9 cellular contexts compared by ENCODE assay signal in genomic region chr5:17282283-17283120, GRCh38.
DNase-seq lines count a peak whose midpoint lies in the region; ATAC-seq and TF ChIP-seq lines count a peak whose summit lies in the region.
"Had no signal": no experiment of that assay in that cellular context is flagged by ENCODE, and none has a peak within 500 bp of the region (broad histone marks: within the 10 kb centered on the region; RNA-seq: fewer than 3 reads in every experiment).

No MANE protein-coding gene starts in this region.

- DNase-seq in esophagus squamous epithelium (lab: John Stamatoyannopoulos, UW): peak; percentile 3
- DNase-seq in NCI-H1694 (lab: John Stamatoyannopoulos, UW): no peak
- DNase-seq in ureter (ENCODE audit: low spot score): no peak
- no peak for DNase-seq in COLO668 (lab: John Stamatoyannopoulos, UW; ENCODE audit: unreplicated experiment)
- no peak for DNase-seq in central memory CD4-positive, alpha-beta T cell

- H3K4me3 ChIP-seq in GM12875 (ENCODE audit: low read depth, low read length) (peak overlapping the region; percentile 15), esophagus squamous epithelium (no peak overlapping the region)

- 34 to 57% methylated on average over 6 of the region's 6 CpGs for WGBS in esophagus squamous epithelium, 2 donors

- ATAC-seq in GM21515 (IDR thresholded peaks at IDR 0.05; ENCODE audit: unreplicated experiment): peak; percentile 97
- peak; percentile 95 for ATAC-seq in HG03571 (IDR thresholded peaks at IDR 0.05; ENCODE audit: unreplicated experiment)
- ATAC-seq: HCT116 had no signal

- no peaks in the 10 kb centered on the region for H3K4me1 ChIP-seq in esophagus squamous epithelium

- TF ChIP-seq POLR2A in esophagus squamous epithelium (IDR thresholded peaks at IDR 0.05): no peak

- no peaks in the 10 kb centered on the region for H3K9me3 ChIP-seq in esophagus squamous epithelium

- H3K27me3 ChIP-seq in esophagus squamous epithelium: no peaks in the 10 kb centered on the region

- no peaks in the 10 kb centered on the region for H3K36me3 ChIP-seq in esophagus squamous epithelium

- intact Hi-C loops in esophagus squamous epithelium (cut with DNase I): no loop called here

- no peak overlapping the region for H3K27ac ChIP-seq in esophagus squamous epithelium

- TF ChIP-seq CTCF in GM12875 (IDR thresholded peaks at IDR 0.05; ENCODE audit: borderline replicate concordance, insufficient read depth, low read depth, low read length) (no peak), esophagus squamous epithelium (IDR thresholded peaks at IDR 0.05) (no peak)
